Comparison of ENCODE assay signal across 11 cellular contexts in the genomic region with DNA sequence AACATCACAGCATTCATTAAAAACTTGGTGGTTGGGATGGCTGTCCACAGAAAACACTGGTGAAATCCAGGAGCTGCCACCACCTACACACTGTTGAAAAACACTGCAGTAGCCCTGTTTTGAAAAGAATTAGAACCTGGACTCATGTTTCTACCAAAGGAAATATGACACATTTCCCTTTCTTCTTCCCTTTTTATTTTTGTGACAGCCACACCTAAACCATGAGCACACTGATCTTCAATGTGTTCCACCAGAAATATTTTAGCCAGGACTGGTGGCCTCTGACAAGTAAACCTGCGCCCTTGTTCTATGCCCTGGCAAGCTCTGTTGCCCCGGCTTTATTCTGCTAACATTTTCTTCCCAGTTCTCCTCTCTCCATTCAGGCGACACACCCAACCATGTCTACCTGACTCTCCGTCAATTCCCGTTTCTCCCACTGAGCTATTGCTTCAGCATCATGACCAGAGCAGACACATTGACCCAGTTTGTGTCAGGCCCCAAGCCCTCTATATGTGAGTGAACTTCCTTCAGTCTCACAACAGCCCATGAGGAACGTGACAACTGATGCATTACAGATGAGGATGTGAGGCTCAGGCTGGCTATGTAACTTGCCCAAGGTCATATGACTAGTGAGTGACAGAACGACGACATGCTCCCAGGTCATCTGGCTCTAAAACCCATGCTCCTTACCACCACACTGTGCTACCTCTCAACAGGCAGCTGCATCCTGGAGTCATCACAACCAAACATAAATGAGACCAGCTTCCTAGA. TPM values are rescaled to one million over a fixed set of nuclear protein-coding genes. Genes with fewer than 3 reads are reported as not detected.
A peak's percentile ranks its signal among the peaks of the same experiment; 100 is the strongest.
DNase-seq lines count a peak whose midpoint lies in the region; ATAC-seq lines count a peak whose summit lies in the region.
"Had no signal": no experiment of that assay in that cellular context is flagged by ENCODE, and none has a peak within 500 bp of the region (broad histone marks: within the 10 kb centered on the region; RNA-seq: fewer than 3 reads in every experiment).

No MANE protein-coding gene starts in this region.

- peaks cover 35 to 69% (median 47%) of the 10 kb centered on the region in 3 donors for H3K4me1 Mint-ChIP-seq in IgD-negative memory B cell
- H3K4me1 Mint-ChIP-seq in effector memory CD8-positive, alpha-beta T cell (ENCODE audit: low read depth in 2 of 2): peaks cover 48 to 64% of the 10 kb centered on the region in 2 donors
- H3K4me1 Mint-ChIP-seq: brain, neural crest cell had no signal

- H3K27ac ChIP-seq in skin epidermis: peak overlapping the region in 15 of 21 experiments; percentile 3 to 94 (median 40)

- H3K4me3 Mint-ChIP-seq in IgD-negative memory B cell: peak overlapping the region; percentile 38 to 97 (median 66)
- peak overlapping the region; percentile 78 to 84 for H3K4me3 Mint-ChIP-seq in effector memory CD8-positive, alpha-beta T cell
- H3K4me3 Mint-ChIP-seq: neural crest cell had no signal

- no peak for DNase-seq in effector memory CD8-positive, alpha-beta T cell
- DNase-seq in amygdala (lab: John Stamatoyannopoulos, UW) (no peak), ureter (ENCODE audit: low spot score) (no peak)
- DNase-seq: MG63 had no signal

- no peaks in the 10 kb centered on the region for H3K27me3 Mint-ChIP-seq in IgD-negative memory B cell
- no peaks in the 10 kb centered on the region for H3K27me3 Mint-ChIP-seq in effector memory CD8-positive, alpha-beta T cell
- H3K27me3 Mint-ChIP-seq: brain had no signal

- peak; percentile 22 for ATAC-seq in GM18861 (IDR thresholded peaks at IDR 0.05; ENCODE audit: unreplicated experiment)
- no peak for ATAC-seq in effector memory CD8-positive, alpha-beta T cell (replicated peaks)
- no peak for ATAC-seq in HG03025 (IDR thresholded peaks at IDR 0.05; ENCODE audit: low FRiP score, unreplicated experiment)
- ATAC-seq: activated CD4-positive, CD25-positive, alpha-beta regulatory T cell treated with anti-CD3 and anti-CD28 coated beads, Interleukin-2, amount 50 U/mL, for 24 hours had no signal

- H3K36me3 Mint-ChIP-seq in IgD-negative memory B cell: peaks cover 17% of the 10 kb centered on the region
- peaks cover 33% of the 10 kb centered on the region for H3K36me3 Mint-ChIP-seq in effector memory CD8-positive, alpha-beta T cell (ENCODE audit: insufficient read depth)

- no peak overlapping the region for H3K4me3 ChIP-seq in skin epidermis
- H3K4me3 ChIP-seq: MG63 had no signal

- peaks cover 2 to 18% (median 9%) of the 10 kb centered on the region in 3 donors for H3K9me3 Mint-ChIP-seq in IgD-negative memory B cell
- peaks cover 8 to 11% of the 10 kb centered on the region in 2 donors for H3K9me3 Mint-ChIP-seq in effector memory CD8-positive, alpha-beta T cell

- H3K27ac Mint-ChIP-seq in IgD-negative memory B cell: peak overlapping the region; percentile 43 to 97 (median 92)
- peak overlapping the region; percentile 2 to 96 for H3K27ac Mint-ChIP-seq in effector memory CD8-positive, alpha-beta T cell
- H3K27ac Mint-ChIP-seq: brain had no signal

RNA-seq across cellular contexts. Expression of a gene that starts 3.5 kb away (rescaled TPM):
- 34.7 TPM for polyA plus RNA-seq in IgD-negative memory B cell
- 11.6 TPM for total RNA-seq in ureter

RNA-seq across cellular contexts. Expression of a gene that starts 19.2 kb away (rescaled TPM):
- polyA plus RNA-seq in IgD-negative memory B cell: 39.5 TPM
- total RNA-seq in ureter: 58.3 TPM

RNA-seq across cellular contexts. Expression of a gene that starts 60.0 kb away (rescaled TPM):
- 5.9 TPM for polyA plus RNA-seq in IgD-negative memory B cell
- total RNA-seq in ureter: 27.9 TPM
